ENCODE assay signal across 17 cellular contexts in genomic region chr2:158578703-158579330, GRCh38.
DNase-seq lines count a peak whose midpoint lies in the region; ATAC-seq and TF ChIP-seq lines count a peak whose summit lies in the region.
"Had no signal": no experiment of that assay in that cellular context is flagged by ENCODE, and none has a peak within 500 bp of the region (broad histone marks: within the 10 kb centered on the region; RNA-seq: fewer than 3 reads in every experiment).

No MANE protein-coding gene starts in this region.

- no peak overlapping the region for H3K4me3 Mint-ChIP-seq in stimulated activated effector memory CD8-positive, alpha-beta T cell treated with anti-CD3 and anti-CD28 coated beads, Interleukin-12 subunit alpha, Interleukin-12 subunit beta, amount 100 ng/mL, for 72 hours
- H3K4me3 Mint-ChIP-seq: activated CD4-positive, alpha-beta T cell treated with anti-CD3 and anti-CD28 coated beads, Interleukin-2, amount 10 ng/mL, durations not matched to agents 7 days and 5 days; B cell; neural crest cell had no signal

- H3K9me3 ChIP-seq in sigmoid colon (no peaks in the 10 kb centered on the region), heart right ventricle (no peaks in the 10 kb centered on the region)
- H3K9me3 ChIP-seq: breast epithelium, heart left ventricle, left lung had no signal

- in situ Hi-C loops in G401 (cut with HindIII; ENCODE audit: low sequenced_read_pairs), result no loop called here

- TF ChIP-seq CTCF in sigmoid colon (IDR thresholded peaks at IDR 0.05), result no peak
- TF ChIP-seq CTCF in heart right ventricle (IDR thresholded peaks at IDR 0.05), result no peak

- no peak for TF ChIP-seq EP300 in sigmoid colon (IDR thresholded peaks at IDR 0.05)

- H3K4me3 ChIP-seq in sigmoid colon (no peak overlapping the region), heart right ventricle (no peak overlapping the region)
- H3K4me3 ChIP-seq: breast epithelium, heart left ventricle, left lung had no signal

- intact Hi-C loops in sigmoid colon (cut with DNase I) (no loop called here), heart right ventricle (cut with DNase I) (loop anchor here in 1 of 10 donors (10.0 kb wide), 1 partner anchor 74 kb away; no protein-coding TSS in a partner anchor)

- no peak for DNase-seq in stimulated activated effector memory CD8-positive, alpha-beta T cell treated with anti-CD3 and anti-CD28 coated beads, Interleukin-12 subunit alpha, Interleukin-12 subunit beta, amount 100 ng/mL, for 72 hours (ENCODE audit: low spot score in 2 of 2)
- DNase-seq in sigmoid colon (no peak), heart right ventricle (no peak), G401 (ENCODE audit: low spot score) (no peak)
- DNase-seq: activated CD4-positive, alpha-beta T cell treated with anti-CD3 and anti-CD28 coated beads, Interleukin-2, amount 10 ng/mL, durations not matched to agents 7 days and 5 days; activated gamma-delta T cell treated with Interleukin-2 at 50 U/mL for 16 hours; DND-41; heart left ventricle; left lung; NCI-H1436 treated with DMSO at 0.1 percent for 48 hours had no signal

- H3K36me3 ChIP-seq in sigmoid colon (no peaks in the 10 kb centered on the region), heart right ventricle (peaks cover 0 to 26% (median 0%) of the 10 kb centered on the region in 9 donors)
- H3K36me3 ChIP-seq: breast epithelium had no signal

- no peak for TF ChIP-seq POLR2A in sigmoid colon (IDR thresholded peaks at IDR 0.05)

- 94 to 98% methylated on average over 1 of the region's 1 CpG for WGBS in sigmoid colon, 2 donors
- 92 to 100% methylated on average over 1 of the region's 1 CpG for WGBS in heart right ventricle, 2 donors

- ATAC-seq in GM18511 (IDR thresholded peaks at IDR 0.05; ENCODE audit: unreplicated experiment) (peak; percentile 82), GM19468 (IDR thresholded peaks at IDR 0.05; ENCODE audit: extremely low read depth, unreplicated experiment) (peak; percentile 15), HG02870 (IDR thresholded peaks at IDR 0.05; ENCODE audit: unreplicated experiment) (peak; percentile 97), HG03460 (IDR thresholded peaks at IDR 0.05; ENCODE audit: unreplicated experiment) (peak; percentile 85), heart right ventricle (no peak)
- ATAC-seq in stimulated activated effector memory CD8-positive, alpha-beta T cell treated with anti-CD3 and anti-CD28 coated beads, Interleukin-12 subunit alpha, Interleukin-12 subunit beta, amount 100 ng/mL, for 72 hours, result no peak
- ATAC-seq: heart left ventricle, left lung had no signal

- no peaks in the 10 kb centered on the region for H3K36me3 Mint-ChIP-seq in stimulated activated effector memory CD8-positive, alpha-beta T cell treated with anti-CD3 and anti-CD28 coated beads, Interleukin-12 subunit alpha, Interleukin-12 subunit beta, amount 100 ng/mL, for 72 hours

- no peaks in the 10 kb centered on the region for H3K4me1 Mint-ChIP-seq in stimulated activated effector memory CD8-positive, alpha-beta T cell treated with anti-CD3 and anti-CD28 coated beads, Interleukin-12 subunit alpha, Interleukin-12 subunit beta, amount 100 ng/mL, for 72 hours
- H3K4me1 Mint-ChIP-seq: activated CD4-positive, alpha-beta T cell treated with anti-CD3 and anti-CD28 coated beads, Interleukin-2, amount 10 ng/mL, durations not matched to agents 7 days and 5 days; B cell had no signal

- H3K4me1 ChIP-seq in sigmoid colon (no peaks in the 10 kb centered on the region), heart right ventricle (peaks cover 0 to 12% (median 4%) of the 10 kb centered on the region in 9 donors)
- H3K4me1 ChIP-seq: left lung had no signal

- no peaks in the 10 kb centered on the region for H3K9me3 Mint-ChIP-seq in stimulated activated effector memory CD8-positive, alpha-beta T cell treated with anti-CD3 and anti-CD28 coated beads, Interleukin-12 subunit alpha, Interleukin-12 subunit beta, amount 100 ng/mL, for 72 hours
- H3K9me3 Mint-ChIP-seq: activated CD4-positive, alpha-beta T cell treated with anti-CD3 and anti-CD28 coated beads, Interleukin-2, amount 10 ng/mL, durations not matched to agents 7 days and 5 days; neural crest cell had no signal

- H3K27me3 ChIP-seq in sigmoid colon (no peaks in the 10 kb centered on the region), heart right ventricle (no peaks in the 10 kb centered on the region)
- H3K27me3 ChIP-seq: breast epithelium, heart left ventricle, left lung had no signal

- H3K27ac Mint-ChIP-seq in stimulated activated effector memory CD8-positive, alpha-beta T cell treated with anti-CD3 and anti-CD28 coated beads, Interleukin-12 subunit alpha, Interleukin-12 subunit beta, amount 100 ng/mL, for 72 hours, result no peak overlapping the region
- H3K27ac Mint-ChIP-seq: activated CD4-positive, alpha-beta T cell treated with anti-CD3 and anti-CD28 coated beads, Interleukin-2, amount 10 ng/mL, durations not matched to agents 7 days and 5 days; B cell had no signal

- no peak overlapping the region for H3K27ac ChIP-seq in sigmoid colon
- no peak overlapping the region for H3K27ac ChIP-seq in heart right ventricle
- H3K27ac ChIP-seq: breast epithelium, heart left ventricle, left lung had no signal

Comparison
In these comparisons a context has a peak if more than half of its experiments do, and no peak if none do; other contexts are left out.
1. ATAC-seq: peak in GM18511 (single experiment), GM19468 (single experiment), HG02870 (single experiment) and HG03460 (single experiment); none in stimulated activated effector memory CD8-positive, alpha-beta T cell treated with anti-CD3 and anti-CD28 coated beads, Interleukin-12 subunit alpha, Interleukin-12 subunit beta, amount 100 ng/mL, for 72 hours (single experiment) and heart right ventricle (0 of 8).